In the genomic region with DNA sequence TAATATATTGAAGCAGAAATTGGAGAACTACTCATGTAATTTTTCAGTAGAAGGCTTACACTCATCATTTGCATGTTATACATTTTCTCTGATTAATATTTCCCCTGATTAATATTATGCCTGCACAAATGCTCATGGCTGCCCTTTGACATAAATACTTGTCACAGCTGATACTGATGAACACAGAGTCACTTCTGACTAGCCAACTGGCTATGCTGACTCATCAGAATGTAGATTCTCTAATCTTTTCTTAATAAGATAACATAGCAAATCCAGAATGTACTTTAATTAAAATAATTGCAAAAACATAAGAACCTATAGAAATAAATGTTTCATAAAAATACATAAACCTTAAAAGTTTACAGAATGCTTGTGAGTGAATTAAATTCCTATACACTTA, we compare ENCODE assay signal across 23 cellular contexts. TPM values are rescaled to one million over a fixed set of nuclear protein-coding genes. Genes with fewer than 3 reads are reported as not detected.
"Had no signal": no experiment of that assay in that cellular context is flagged by ENCODE, and none has a peak within 500 bp of the region (broad histone marks: within the 10 kb centered on the region; RNA-seq: fewer than 3 reads in every experiment).

No MANE protein-coding gene starts in this region.

- H3K9me3 ChIP-seq: left lung, stomach, suprapubic skin, tibial nerve, uterus had no signal

- H3K27me3 ChIP-seq: left lung, neural progenitor cell, stomach, suprapubic skin, tibial nerve, uterus had no signal

- ATAC-seq: naive thymus-derived CD8-positive, alpha-beta T cell; stimulated activated memory B cell treated with anti-CD40 and anti-IgM and Interleukin-4, amounts not matched to agents 10 μg/mL and 1 μg/mL and 100 μg/mL, for 72 hours had no signal

- DNase-seq: activated CD4-positive, alpha-beta memory T cell treated with anti-CD3 and anti-CD28 coated beads for 36 hours; activated CD4-positive, alpha-beta T cell treated with anti-CD3 and anti-CD28 coated beads for 48 hours; activated naive CD4-positive, alpha-beta T cell treated with Interleukin-2 at 50 U/mL for 16 hours; activated naive CD8-positive, alpha-beta T cell treated with anti-CD3 and anti-CD28 coated beads for 36 hours; activated T-cell treated with anti-CD3 and anti-CD28 coated beads, Interleukin-2, amount 50 U/mL, for 48 hours; cerebellar nuclear complex; cortex of kidney; erythroblast; foreskin fibroblast; left lung; naive thymus-derived CD8-positive, alpha-beta T cell; stimulated activated CD4-positive, alpha-beta T cell treated with anti-CD3 and anti-CD28 coated beads, Interleukin-2, amount 100 ng/mL, for 24 hours; stomach; T1000; uterus had no signal

- FAIRE-seq: astrocyte had no signal

- H3K4me2 ChIP-seq: neural progenitor cell had no signal

- H3K27ac ChIP-seq: left lung, neural progenitor cell, stomach, suprapubic skin, tibial nerve, uterus had no signal

- H2AFZ ChIP-seq: neural progenitor cell had no signal

- H3K9ac ChIP-seq: neural progenitor cell had no signal

- H3K4me1 ChIP-seq: left lung, neural progenitor cell, stomach, suprapubic skin, tibial nerve, uterus had no signal

- H3K36me3 ChIP-seq: left lung, neural progenitor cell, stomach, suprapubic skin, tibial nerve, uterus had no signal

- H3K4me3 ChIP-seq: left lung, neural progenitor cell, stomach, suprapubic skin, tibial nerve, uterus had no signal

RNA-seq across cellular contexts. Expression of gene C4orf54, which starts 52.4 kb away (rescaled TPM):
- total RNA-seq: activated CD4-positive, alpha-beta memory T cell treated with anti-CD3 and anti-CD28 coated beads for 36 hours; activated naive CD8-positive, alpha-beta T cell treated with anti-CD3 and anti-CD28 coated beads for 36 hours; astrocyte; kidney epithelial cell; lung microvascular endothelial cell; naive thymus-derived CD8-positive, alpha-beta T cell; omental fat pad; suprapubic skin; tibial nerve had no signal
- polyA plus RNA-seq: naive thymus-derived CD8-positive, alpha-beta T cell had no signal
